Comparison of ENCODE assay signal across 1 cellular context in the genomic region with DNA sequence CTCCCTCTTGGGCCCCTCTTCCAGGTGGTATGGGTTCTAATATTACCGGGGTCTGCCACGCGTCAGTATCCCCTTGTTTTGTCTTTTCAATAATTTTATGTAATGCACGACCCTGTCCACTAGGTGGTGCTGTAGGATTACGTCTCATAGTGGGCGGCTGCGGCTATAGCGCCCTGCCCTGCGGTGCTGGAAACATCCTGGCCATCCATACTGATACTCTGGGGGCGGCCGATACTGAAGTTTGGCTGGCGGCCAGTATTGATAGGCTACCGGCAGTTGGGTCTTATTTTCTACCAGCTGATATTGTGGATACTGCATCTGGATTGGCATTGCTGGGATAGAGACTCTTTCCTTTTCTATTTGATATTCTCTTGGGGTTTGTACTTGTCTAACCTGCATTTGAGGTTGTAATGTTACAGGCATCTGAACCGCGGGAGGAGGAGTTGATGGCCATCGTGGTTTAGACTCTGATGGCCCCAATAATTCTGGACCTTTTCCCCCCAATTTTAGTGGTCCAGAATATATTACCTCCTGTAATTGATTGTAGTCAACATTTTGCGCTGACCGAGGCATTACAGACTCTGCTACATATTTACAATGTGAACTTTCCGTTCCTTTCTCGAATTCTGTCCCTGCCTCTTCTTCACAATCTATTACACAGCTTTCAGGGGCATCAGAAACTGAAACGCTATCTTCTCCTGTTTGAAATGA.
TF ChIP-seq lines count a peak whose summit lies in the region.

No MANE protein-coding gene starts in this region.

TF ChIP-seq in HepG2, 621 proteins besides CTCF, POLR2A, EP300 and RAD21 (continued from another document and continues in another):
- no peak for TF ChIP-seq DMTF1 (CRISPR knock-in tag; IDR thresholded peaks at IDR 0.05)
- TF ChIP-seq MAFK (conservative IDR thresholded peaks at IDR 0.05 in 1 of 2, IDR thresholded peaks at IDR 0.05 in 1 of 2; ENCODE audit: low read length in 2 of 2), result 0 out of 4 replicates have a peak, but pooled peaks of 1 of the 2 experiments have one; percentile 18
- TF ChIP-seq KDM6A (CRISPR knock-in tag; IDR thresholded peaks at IDR 0.05; ENCODE audit: low read depth), result no peak
- peak; percentile 21; the same call in 1 of the 2 replicates for TF ChIP-seq YEATS4 (CRISPR knock-in tag; IDR thresholded peaks at IDR 0.05; ENCODE audit: borderline replicate concordance)
- no peak for TF ChIP-seq ZSCAN25 (CRISPR knock-in tag; IDR thresholded peaks at IDR 0.05)
- TF ChIP-seq ZNF382 (CRISPR knock-in tag; IDR thresholded peaks at IDR 0.05; ENCODE audit: borderline replicate concordance), result no peak
- TF ChIP-seq, protein P1, sequence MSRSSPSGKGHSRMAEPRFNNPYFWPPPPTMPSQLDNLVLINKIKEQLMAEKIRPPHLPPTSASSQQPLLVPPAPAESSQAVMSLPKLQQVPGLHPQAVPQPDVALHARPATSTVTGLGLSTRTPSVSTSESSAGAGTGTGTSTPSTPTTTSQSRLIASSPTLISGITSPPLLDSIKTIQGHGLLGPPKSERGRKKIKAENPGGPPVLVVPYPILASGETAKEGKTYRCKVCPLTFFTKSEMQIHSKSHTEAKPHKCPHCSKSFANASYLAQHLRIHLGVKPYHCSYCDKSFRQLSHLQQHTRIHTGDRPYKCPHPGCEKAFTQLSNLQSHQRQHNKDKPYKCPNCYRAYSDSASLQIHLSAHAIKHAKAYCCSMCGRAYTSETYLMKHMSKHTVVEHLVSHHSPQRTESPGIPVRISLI (CRISPR knock-in tag; IDR thresholded peaks at IDR 0.05; ENCODE audit: borderline replicate concordance), result no peak
- TF ChIP-seq, protein P2, sequence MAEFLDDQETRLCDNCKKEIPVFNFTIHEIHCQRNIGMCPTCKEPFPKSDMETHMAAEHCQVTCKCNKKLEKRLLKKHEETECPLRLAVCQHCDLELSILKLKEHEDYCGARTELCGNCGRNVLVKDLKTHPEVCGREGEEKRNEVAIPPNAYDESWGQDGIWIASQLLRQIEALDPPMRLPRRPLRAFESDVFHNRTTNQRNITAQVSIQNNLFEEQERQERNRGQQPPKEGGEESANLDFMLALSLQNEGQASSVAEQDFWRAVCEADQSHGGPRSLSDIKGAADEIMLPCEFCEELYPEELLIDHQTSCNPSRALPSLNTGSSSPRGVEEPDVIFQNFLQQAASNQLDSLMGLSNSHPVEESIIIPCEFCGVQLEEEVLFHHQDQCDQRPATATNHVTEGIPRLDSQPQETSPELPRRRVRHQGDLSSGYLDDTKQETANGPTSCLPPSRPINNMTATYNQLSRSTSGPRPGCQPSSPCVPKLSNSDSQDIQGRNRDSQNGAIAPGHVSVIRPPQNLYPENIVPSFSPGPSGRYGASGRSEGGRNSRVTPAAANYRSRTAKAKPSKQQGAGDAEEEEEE (CRISPR knock-in tag; IDR thresholded peaks at IDR 0.05; ENCODE audit: borderline replicate concordance), result no peak
- TF ChIP-seq PLSCR1 (CRISPR knock-in tag; IDR thresholded peaks at IDR 0.05; ENCODE audit: borderline replicate concordance), result no peak
- TF ChIP-seq CEBPG (CRISPR knock-in tag; IDR thresholded peaks at IDR 0.05), result no peak
- TF ChIP-seq, protein P3, sequence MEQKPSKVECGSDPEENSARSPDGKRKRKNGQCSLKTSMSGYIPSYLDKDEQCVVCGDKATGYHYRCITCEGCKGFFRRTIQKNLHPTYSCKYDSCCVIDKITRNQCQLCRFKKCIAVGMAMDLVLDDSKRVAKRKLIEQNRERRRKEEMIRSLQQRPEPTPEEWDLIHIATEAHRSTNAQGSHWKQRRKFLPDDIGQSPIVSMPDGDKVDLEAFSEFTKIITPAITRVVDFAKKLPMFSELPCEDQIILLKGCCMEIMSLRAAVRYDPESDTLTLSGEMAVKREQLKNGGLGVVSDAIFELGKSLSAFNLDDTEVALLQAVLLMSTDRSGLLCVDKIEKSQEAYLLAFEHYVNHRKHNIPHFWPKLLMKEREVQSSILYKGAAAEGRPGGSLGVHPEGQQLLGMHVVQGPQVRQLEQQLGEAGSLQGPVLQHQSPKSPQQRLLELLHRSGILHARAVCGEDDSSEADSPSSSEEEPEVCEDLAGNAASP (CRISPR knock-in tag; IDR thresholded peaks at IDR 0.05; ENCODE audit: borderline replicate concordance), result no peak
- peak; percentile 91 for TF ChIP-seq STAG1 (CRISPR knock-in tag; IDR thresholded peaks at IDR 0.05)
- no peak for TF ChIP-seq ZNF296 (CRISPR knock-in tag; conservative IDR thresholded peaks at IDR 0.05)
- no peak for TF ChIP-seq SNAI1 (CRISPR knock-in tag; IDR thresholded peaks at IDR 0.05; ENCODE audit: borderline replicate concordance)
- TF ChIP-seq ZNF597 (CRISPR knock-in tag; IDR thresholded peaks at IDR 0.05), result no peak
- peak; percentile 47; the same call in 1 of the 2 replicates for TF ChIP-seq FOXC1 (CRISPR knock-in tag; IDR thresholded peaks at IDR 0.05; ENCODE audit: borderline replicate concordance)
- TF ChIP-seq MXI1 (IDR thresholded peaks at IDR 0.05; ENCODE audit: borderline replicate concordance, low read depth, low read length), result peak; percentile 52; the same call in 1 of the 3 replicates
- 0 out of 2 replicates have a peak, but pooled peaks have one; percentile 4 for TF ChIP-seq SRY (CRISPR knock-in tag; IDR thresholded peaks at IDR 0.05)
- no peak for TF ChIP-seq HNF4A (CRISPR knock-in tag; IDR thresholded peaks at IDR 0.05)
- no peak for TF ChIP-seq ZBTB39 (CRISPR knock-in tag; IDR thresholded peaks at IDR 0.05)
- TF ChIP-seq SCMH1 (CRISPR knock-in tag; IDR thresholded peaks at IDR 0.05; ENCODE audit: borderline replicate concordance), result no peak
- TF ChIP-seq THAP7 (CRISPR knock-in tag; IDR thresholded peaks at IDR 0.05), result no peak
- TF ChIP-seq ZNF34 (CRISPR knock-in tag; IDR thresholded peaks at IDR 0.05; ENCODE audit: borderline replicate concordance), result no peak
- TF ChIP-seq, protein P4, sequence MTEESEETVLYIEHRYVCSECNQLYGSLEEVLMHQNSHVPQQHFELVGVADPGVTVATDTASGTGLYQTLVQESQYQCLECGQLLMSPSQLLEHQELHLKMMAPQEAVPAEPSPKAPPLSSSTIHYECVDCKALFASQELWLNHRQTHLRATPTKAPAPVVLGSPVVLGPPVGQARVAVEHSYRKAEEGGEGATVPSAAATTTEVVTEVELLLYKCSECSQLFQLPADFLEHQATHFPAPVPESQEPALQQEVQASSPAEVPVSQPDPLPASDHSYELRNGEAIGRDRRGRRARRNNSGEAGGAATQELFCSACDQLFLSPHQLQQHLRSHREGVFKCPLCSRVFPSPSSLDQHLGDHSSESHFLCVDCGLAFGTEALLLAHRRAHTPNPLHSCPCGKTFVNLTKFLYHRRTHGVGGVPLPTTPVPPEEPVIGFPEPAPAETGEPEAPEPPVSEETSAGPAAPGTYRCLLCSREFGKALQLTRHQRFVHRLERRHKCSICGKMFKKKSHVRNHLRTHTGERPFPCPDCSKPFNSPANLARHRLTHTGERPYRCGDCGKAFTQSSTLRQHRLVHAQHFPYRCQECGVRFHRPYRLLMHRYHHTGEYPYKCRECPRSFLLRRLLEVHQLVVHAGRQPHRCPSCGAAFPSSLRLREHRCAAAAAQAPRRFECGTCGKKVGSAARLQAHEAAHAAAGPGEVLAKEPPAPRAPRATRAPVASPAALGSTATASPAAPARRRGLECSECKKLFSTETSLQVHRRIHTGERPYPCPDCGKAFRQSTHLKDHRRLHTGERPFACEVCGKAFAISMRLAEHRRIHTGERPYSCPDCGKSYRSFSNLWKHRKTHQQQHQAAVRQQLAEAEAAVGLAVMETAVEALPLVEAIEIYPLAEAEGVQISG (CRISPR knock-in tag; IDR thresholded peaks at IDR 0.05), result peak; percentile 43; the same call in 1 of the 2 replicates
- TF ChIP-seq ZNF788 (CRISPR knock-in tag; IDR thresholded peaks at IDR 0.05; ENCODE audit: borderline replicate concordance), result peak; percentile 49; the same call in 1 of the 2 replicates
- no peak for TF ChIP-seq ZNF792 (CRISPR knock-in tag; IDR thresholded peaks at IDR 0.05)
- no peak for TF ChIP-seq ZNF33B (CRISPR knock-in tag; IDR thresholded peaks at IDR 0.05)
- TF ChIP-seq ZNF891 (CRISPR knock-in tag; IDR thresholded peaks at IDR 0.05), result no peak
- TF ChIP-seq EHMT2 (IDR thresholded peaks at IDR 0.05; ENCODE audit: borderline replicate concordance, low read depth, low read length), result no peak
- no peak for TF ChIP-seq NR2C2 (CRISPR knock-in tag; IDR thresholded peaks at IDR 0.05; ENCODE audit: borderline replicate concordance)
- TF ChIP-seq SKI (IDR thresholded peaks at IDR 0.05; ENCODE audit: partially characterized antibody), result no peak
- TF ChIP-seq KMT2A (CRISPR knock-in tag; IDR thresholded peaks at IDR 0.05), result peak; percentile 37; the same call in 1 of the 2 replicates
- TF ChIP-seq THAP9 (CRISPR knock-in tag; IDR thresholded peaks at IDR 0.05; ENCODE audit: borderline replicate concordance), result no peak
- no peak for TF ChIP-seq ISL2 (CRISPR knock-in tag; IDR thresholded peaks at IDR 0.05)
- no peak for TF ChIP-seq GTF2F1 (IDR thresholded peaks at IDR 0.05; ENCODE audit: low read length)
- TF ChIP-seq HIVEP1 (CRISPR knock-in tag; IDR thresholded peaks at IDR 0.05), result no peak
- TF ChIP-seq ZNF615 (CRISPR knock-in tag; IDR thresholded peaks at IDR 0.05; ENCODE audit: borderline replicate concordance), result no peak
- TF ChIP-seq MED13 (CRISPR knock-in tag; IDR thresholded peaks at IDR 0.05), result no peak
- no peak for TF ChIP-seq ZSCAN20 (CRISPR knock-in tag; IDR thresholded peaks at IDR 0.05; ENCODE audit: borderline replicate concordance)
- peak; percentile 77; the same call in 1 of the 2 replicates for TF ChIP-seq ZBTB20 (CRISPR knock-in tag; IDR thresholded peaks at IDR 0.05; ENCODE audit: borderline replicate concordance, low read depth)
